In the genomic region with DNA sequence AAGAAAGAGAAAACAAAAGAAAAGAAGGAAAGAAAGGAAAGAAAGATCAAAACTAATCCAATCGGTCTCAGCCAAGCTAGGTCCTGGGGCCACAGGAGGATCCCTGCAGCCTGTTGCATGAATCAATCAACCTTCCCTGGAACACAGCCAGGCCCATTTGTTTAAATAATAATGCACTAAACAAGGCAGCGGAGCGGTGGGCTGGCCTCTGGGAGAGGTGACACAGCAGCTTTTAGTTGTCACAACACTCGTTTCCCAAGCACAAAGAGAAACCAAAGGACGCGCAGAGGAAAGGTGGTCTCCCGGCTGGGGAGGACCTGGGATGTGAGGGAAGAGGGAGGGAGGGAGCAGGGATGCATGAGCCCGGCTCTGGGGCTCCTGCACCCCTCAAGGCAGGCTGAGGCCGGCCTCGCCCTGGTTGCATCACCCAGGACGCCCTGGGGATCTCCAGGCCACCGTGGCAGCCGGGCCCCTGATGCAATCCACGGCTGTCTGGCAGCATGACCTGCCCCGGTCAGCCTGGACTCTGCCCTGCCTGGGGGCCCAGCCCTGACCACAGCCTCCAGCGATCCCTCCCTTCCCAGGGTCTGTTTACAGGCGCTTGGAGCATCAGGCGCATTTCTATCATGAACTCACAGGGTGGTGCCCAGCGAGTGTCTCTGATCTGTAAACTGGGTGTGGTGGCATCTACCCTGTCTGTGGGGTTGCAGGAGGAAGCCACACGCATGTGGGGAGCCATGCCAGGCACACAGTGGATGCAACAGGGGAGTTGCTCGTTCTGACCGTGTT, we compare ENCODE assay signal across 1 cellular context.
TF ChIP-seq lines count a peak whose summit lies in the region.

No MANE protein-coding gene starts in this region.

TF ChIP-seq in K562, 482 proteins besides CTCF, POLR2A, EP300 and RAD21 (continued from another document and continues in another):
- TF ChIP-seq, protein P1, sequence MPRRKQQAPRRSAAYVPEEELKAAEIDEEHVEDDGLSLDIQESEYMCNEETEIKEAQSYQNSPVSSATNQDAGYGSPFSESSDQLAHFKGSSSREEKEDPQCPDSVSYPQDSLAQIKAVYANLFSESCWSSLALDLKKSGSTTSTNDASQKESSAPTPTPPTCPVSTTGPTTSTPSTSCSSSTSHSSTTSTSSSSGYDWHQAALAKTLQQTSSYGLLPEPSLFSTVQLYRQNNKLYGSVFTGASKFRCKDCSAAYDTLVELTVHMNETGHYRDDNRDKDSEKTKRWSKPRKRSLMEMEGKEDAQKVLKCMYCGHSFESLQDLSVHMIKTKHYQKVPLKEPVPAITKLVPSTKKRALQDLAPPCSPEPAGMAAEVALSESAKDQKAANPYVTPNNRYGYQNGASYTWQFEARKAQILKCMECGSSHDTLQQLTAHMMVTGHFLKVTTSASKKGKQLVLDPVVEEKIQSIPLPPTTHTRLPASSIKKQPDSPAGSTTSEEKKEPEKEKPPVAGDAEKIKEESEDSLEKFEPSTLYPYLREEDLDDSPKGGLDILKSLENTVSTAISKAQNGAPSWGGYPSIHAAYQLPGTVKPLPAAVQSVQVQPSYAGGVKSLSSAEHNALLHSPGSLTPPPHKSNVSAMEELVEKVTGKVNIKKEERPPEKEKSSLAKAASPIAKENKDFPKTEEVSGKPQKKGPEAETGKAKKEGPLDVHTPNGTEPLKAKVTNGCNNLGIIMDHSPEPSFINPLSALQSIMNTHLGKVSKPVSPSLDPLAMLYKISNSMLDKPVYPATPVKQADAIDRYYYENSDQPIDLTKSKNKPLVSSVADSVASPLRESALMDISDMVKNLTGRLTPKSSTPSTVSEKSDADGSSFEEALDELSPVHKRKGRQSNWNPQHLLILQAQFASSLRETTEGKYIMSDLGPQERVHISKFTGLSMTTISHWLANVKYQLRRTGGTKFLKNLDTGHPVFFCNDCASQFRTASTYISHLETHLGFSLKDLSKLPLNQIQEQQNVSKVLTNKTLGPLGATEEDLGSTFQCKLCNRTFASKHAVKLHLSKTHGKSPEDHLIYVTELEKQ (CRISPR knock-in tag; IDR thresholded peaks at IDR 0.05): no peak
- TF ChIP-seq LARP7 (IDR thresholded peaks at IDR 0.05) (no peak), CC2D1A (IDR thresholded peaks at IDR 0.05) (0 out of 2 replicates have a peak, but pooled peaks have one; percentile 49), ZNF436 (CRISPR knock-in tag; IDR thresholded peaks at IDR 0.05) (no peak), ZNF354B (CRISPR knock-in tag; IDR thresholded peaks at IDR 0.05) (no peak), ZNF699 (CRISPR knock-in tag; IDR thresholded peaks at IDR 0.05; ENCODE audit: insufficient replicate concordance) (no peak), ZNF561 (CRISPR knock-in tag; conservative IDR thresholded peaks at IDR 0.05) (no peak), CEBPG (CRISPR knock-in tag; IDR thresholded peaks at IDR 0.05) (peak; percentile 100), CEBPG (tag; conservative IDR thresholded peaks at IDR 0.05 in 1 of 2, IDR thresholded peaks at IDR 0.05 in 1 of 2) (peak; percentile 99 to 100), POLR2G (IDR thresholded peaks at IDR 0.05; ENCODE audit: low read depth, low read length) (peak; percentile 88), BMI1 (IDR thresholded peaks at IDR 0.05; ENCODE audit: low read length) (no peak), TBP (optimal IDR thresholded peaks at IDR 0.05; ENCODE audit: low read depth, low read length) (no peak), HDAC1 (IDR thresholded peaks at IDR 0.05) (no peak), SMARCC2 (IDR thresholded peaks at IDR 0.05; ENCODE audit: low read depth) (no peak), RBM34 (IDR thresholded peaks at IDR 0.05; ENCODE audit: borderline replicate concordance, insufficient read depth, low read length) (no peak), ZNF551 (CRISPR knock-in tag; IDR thresholded peaks at IDR 0.05) (no peak), RUNX1 (IDR thresholded peaks at IDR 0.05; ENCODE audit: low read depth) (no peak), PML (IDR thresholded peaks at IDR 0.05; ENCODE audit: low read length) (no peak), ARHGAP35 (IDR thresholded peaks at IDR 0.05; ENCODE audit: partially characterized antibody) (no peak), ZNF445 (CRISPR knock-in tag; IDR thresholded peaks at IDR 0.05; ENCODE audit: low read depth) (no peak), ZNF3 (CRISPR knock-in tag; IDR thresholded peaks at IDR 0.05) (no peak), TAF7 (tag; IDR thresholded peaks at IDR 0.05) (peak; percentile 31), ZFP1 (CRISPR knock-in tag; IDR thresholded peaks at IDR 0.05) (no peak), DIDO1 (tag; IDR thresholded peaks at IDR 0.05; ENCODE audit: low read depth) (no peak; the same call in 1 of the 2 replicates)
- TF ChIP-seq, protein P2, sequence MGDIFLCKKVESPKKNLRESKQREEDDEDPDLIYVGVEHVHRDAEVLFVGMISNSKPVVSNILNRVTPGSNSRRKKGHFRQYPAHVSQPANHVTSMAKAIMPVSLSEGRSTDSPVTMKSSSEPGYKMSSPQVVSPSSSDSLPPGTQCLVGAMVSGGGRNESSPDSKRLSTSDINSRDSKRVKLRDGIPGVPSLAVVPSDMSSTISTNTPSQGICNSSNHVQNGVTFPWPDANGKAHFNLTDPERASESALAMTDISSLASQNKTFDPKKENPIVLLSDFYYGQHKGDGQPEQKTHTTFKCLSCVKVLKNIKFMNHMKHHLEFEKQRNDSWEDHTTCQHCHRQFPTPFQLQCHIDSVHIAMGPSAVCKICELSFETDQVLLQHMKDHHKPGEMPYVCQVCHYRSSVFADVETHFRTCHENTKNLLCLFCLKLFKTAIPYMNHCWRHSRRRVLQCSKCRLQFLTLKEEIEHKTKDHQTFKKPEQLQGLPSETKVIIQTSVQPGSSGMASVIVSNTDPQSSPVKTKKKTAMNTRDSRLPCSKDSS (IDR thresholded peaks at IDR 0.05; ENCODE audit: low read depth, partially characterized antibody): no peak
- TF ChIP-seq, protein P3, sequence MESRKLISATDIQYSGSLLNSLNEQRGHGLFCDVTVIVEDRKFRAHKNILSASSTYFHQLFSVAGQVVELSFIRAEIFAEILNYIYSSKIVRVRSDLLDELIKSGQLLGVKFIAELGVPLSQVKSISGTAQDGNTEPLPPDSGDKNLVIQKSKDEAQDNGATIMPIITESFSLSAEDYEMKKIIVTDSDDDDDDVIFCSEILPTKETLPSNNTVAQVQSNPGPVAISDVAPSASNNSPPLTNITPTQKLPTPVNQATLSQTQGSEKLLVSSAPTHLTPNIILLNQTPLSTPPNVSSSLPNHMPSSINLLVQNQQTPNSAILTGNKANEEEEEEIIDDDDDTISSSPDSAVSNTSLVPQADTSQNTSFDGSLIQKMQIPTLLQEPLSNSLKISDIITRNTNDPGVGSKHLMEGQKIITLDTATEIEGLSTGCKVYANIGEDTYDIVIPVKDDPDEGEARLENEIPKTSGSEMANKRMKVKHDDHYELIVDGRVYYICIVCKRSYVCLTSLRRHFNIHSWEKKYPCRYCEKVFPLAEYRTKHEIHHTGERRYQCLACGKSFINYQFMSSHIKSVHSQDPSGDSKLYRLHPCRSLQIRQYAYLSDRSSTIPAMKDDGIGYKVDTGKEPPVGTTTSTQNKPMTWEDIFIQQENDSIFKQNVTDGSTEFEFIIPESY (CRISPR knock-in tag; IDR thresholded peaks at IDR 0.05): peak; percentile 98
- TF ChIP-seq, protein P4, sequence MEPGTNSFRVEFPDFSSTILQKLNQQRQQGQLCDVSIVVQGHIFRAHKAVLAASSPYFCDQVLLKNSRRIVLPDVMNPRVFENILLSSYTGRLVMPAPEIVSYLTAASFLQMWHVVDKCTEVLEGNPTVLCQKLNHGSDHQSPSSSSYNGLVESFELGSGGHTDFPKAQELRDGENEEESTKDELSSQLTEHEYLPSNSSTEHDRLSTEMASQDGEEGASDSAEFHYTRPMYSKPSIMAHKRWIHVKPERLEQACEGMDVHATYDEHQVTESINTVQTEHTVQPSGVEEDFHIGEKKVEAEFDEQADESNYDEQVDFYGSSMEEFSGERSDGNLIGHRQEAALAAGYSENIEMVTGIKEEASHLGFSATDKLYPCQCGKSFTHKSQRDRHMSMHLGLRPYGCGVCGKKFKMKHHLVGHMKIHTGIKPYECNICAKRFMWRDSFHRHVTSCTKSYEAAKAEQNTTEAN (CRISPR knock-in tag; IDR thresholded peaks at IDR 0.05): no peak
- TF ChIP-seq, protein P5, sequence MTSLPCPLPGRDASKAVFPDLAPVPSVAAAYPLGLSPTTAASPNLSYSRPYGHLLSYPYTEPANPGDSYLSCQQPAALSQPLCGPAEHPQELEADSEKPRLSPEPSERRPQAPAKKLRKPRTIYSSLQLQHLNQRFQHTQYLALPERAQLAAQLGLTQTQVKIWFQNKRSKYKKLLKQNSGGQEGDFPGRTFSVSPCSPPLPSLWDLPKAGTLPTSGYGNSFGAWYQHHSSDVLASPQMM (CRISPR knock-in tag; IDR thresholded peaks at IDR 0.05): no peak
- TF ChIP-seq, protein P6, sequence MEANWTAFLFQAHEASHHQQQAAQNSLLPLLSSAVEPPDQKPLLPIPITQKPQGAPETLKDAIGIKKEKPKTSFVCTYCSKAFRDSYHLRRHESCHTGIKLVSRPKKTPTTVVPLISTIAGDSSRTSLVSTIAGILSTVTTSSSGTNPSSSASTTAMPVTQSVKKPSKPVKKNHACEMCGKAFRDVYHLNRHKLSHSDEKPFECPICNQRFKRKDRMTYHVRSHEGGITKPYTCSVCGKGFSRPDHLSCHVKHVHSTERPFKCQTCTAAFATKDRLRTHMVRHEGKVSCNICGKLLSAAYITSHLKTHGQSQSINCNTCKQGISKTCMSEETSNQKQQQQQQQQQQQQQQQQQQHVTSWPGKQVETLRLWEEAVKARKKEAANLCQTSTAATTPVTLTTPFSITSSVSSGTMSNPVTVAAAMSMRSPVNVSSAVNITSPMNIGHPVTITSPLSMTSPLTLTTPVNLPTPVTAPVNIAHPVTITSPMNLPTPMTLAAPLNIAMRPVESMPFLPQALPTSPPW (CRISPR knock-in tag; IDR thresholded peaks at IDR 0.05): no peak; the same call in none of the 2 replicates
- TF ChIP-seq, protein P7, sequence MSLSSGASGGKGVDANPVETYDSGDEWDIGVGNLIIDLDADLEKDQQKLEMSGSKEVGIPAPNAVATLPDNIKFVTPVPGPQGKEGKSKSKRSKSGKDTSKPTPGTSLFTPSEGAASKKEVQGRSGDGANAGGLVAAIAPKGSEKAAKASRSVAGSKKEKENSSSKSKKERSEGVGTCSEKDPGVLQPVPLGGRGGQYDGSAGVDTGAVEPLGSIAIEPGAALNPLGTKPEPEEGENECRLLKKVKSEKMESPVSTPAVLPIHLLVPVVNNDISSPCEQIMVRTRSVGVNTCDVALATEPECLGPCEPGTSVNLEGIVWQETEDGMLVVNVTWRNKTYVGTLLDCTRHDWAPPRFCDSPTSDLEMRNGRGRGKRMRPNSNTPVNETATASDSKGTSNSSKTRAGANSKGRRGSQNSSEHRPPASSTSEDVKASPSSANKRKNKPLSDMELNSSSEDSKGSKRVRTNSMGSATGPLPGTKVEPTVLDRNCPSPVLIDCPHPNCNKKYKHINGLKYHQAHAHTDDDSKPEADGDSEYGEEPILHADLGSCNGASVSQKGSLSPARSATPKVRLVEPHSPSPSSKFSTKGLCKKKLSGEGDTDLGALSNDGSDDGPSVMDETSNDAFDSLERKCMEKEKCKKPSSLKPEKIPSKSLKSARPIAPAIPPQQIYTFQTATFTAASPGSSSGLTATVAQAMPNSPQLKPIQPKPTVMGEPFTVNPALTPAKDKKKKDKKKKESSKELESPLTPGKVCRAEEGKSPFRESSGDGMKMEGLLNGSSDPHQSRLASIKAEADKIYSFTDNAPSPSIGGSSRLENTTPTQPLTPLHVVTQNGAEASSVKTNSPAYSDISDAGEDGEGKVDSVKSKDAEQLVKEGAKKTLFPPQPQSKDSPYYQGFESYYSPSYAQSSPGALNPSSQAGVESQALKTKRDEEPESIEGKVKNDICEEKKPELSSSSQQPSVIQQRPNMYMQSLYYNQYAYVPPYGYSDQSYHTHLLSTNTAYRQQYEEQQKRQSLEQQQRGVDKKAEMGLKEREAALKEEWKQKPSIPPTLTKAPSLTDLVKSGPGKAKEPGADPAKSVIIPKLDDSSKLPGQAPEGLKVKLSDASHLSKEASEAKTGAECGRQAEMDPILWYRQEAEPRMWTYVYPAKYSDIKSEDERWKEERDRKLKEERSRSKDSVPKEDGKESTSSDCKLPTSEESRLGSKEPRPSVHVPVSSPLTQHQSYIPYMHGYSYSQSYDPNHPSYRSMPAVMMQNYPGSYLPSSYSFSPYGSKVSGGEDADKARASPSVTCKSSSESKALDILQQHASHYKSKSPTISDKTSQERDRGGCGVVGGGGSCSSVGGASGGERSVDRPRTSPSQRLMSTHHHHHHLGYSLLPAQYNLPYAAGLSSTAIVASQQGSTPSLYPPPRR (CRISPR knock-in tag; IDR thresholded peaks at IDR 0.05; ENCODE audit: borderline replicate concordance): 0 out of 2 replicates have a peak, but pooled peaks have one; percentile 77
- TF ChIP-seq, protein P8, sequence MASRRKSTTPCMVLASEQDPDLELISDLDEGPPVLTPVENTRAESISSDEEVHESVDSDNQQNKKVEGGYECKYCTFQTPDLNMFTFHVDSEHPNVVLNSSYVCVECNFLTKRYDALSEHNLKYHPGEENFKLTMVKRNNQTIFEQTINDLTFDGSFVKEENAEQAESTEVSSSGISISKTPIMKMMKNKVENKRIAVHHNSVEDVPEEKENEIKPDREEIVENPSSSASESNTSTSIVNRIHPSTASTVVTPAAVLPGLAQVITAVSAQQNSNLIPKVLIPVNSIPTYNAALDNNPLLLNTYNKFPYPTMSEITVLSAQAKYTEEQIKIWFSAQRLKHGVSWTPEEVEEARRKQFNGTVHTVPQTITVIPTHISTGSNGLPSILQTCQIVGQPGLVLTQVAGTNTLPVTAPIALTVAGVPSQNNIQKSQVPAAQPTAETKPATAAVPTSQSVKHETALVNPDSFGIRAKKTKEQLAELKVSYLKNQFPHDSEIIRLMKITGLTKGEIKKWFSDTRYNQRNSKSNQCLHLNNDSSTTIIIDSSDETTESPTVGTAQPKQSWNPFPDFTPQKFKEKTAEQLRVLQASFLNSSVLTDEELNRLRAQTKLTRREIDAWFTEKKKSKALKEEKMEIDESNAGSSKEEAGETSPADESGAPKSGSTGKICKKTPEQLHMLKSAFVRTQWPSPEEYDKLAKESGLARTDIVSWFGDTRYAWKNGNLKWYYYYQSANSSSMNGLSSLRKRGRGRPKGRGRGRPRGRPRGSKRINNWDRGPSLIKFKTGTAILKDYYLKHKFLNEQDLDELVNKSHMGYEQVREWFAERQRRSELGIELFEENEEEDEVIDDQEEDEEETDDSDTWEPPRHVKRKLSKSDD (conservative IDR thresholded peaks at IDR 0.05; ENCODE audit: low read length): no peak
- TF ChIP-seq, protein P9, sequence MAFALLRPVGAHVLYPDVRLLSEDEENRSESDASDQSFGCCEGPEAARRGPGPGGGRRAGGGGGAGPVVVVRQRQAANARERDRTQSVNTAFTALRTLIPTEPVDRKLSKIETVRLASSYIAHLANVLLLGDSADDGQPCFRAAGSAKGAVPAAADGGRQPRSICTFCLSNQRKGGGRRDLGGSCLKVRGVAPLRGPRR (CRISPR knock-in tag; IDR thresholded peaks at IDR 0.05): 0 out of 2 replicates have a peak, but pooled peaks have one; percentile 5
